Comparison of ENCODE assay signal across 8 cellular contexts in the genomic region with DNA sequence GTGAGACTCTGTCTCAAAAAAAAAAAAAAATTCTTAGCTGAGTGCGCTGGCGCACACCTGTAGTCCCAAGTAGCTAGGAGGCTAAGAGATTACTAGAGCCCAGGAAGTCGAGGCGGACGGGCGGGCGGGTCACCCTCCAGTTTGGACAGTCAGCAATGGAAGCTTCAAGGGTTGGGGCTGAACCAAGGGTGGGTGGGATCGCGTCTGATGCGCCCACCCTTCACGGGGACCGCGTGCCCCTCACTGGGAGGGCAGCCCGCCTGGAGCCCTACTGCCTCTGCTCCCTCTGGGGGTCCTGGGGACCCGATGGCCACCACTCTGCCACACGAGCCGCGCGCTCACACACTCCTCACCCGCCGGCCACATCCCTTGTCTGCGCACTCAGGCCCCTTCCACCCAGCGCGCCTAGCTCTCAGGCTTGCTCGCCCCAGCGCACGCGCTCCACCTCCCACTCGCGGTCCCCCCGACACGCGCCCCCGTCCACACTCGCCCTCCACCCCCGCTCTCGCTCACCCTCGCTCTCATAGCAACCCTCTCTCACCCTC. TPM values are rescaled to one million over a fixed set of nuclear protein-coding genes. Genes with fewer than 3 reads are reported as not detected.
DNase-seq lines count a peak whose midpoint lies in the region; ATAC-seq and TF ChIP-seq lines count a peak whose summit lies in the region.

No MANE protein-coding gene starts in this region.

- peaks cover 14% of the 10 kb centered on the region for H3K4me1 ChIP-seq in NT2/D1 (ENCODE audit: insufficient read depth, insufficient read length)
- H3K4me1 ChIP-seq in muscle layer of duodenum (ENCODE audit: control insufficient read depth in 1 of 2, insufficient read depth in 2 of 2, low read length in 2 of 2), result peaks cover 0 to 20% of the 10 kb centered on the region in 2 donors

- no peak for TF ChIP-seq CTCF in chondrocyte (IDR thresholded peaks at IDR 0.05)

- peak; percentile 58 for DNase-seq in stimulated activated CD8-positive, alpha-beta memory T cell treated with anti-CD3 and anti-CD28 coated beads, Interleukin-12 subunit alpha, Interleukin-12 subunit beta, amount 100 ng/mL, for 4 hours (ENCODE audit: low read depth)
- no peak for DNase-seq in stimulated activated CD8-positive, alpha-beta memory T cell treated with anti-CD3 and anti-CD28 coated beads, Interleukin-4, amount 100 ng/mL, for 48 hours
- DNase-seq in NT2/D1 (ENCODE audit: low read depth, low spot score) (no peak), chondrocyte (ENCODE audit: low spot score) (no peak), hypothalamus (lab: John Stamatoyannopoulos, UW) (no peak), anterior cingulate cortex (lab: John Stamatoyannopoulos, UW) (no peak)

- peaks cover 3% of the 10 kb centered on the region for H3K36me3 Mint-ChIP-seq in chondrocyte (ENCODE audit: low read depth)

- H3K27me3 Mint-ChIP-seq in chondrocyte (ENCODE audit: low read depth), result no peaks in the 10 kb centered on the region

- H3K9me3 ChIP-seq in NT2/D1 (ENCODE audit: insufficient read depth, low read length) (no peaks in the 10 kb centered on the region), muscle layer of duodenum (ENCODE audit: control insufficient read depth in 1 of 2, low read length in 2 of 2) (no peaks in the 10 kb centered on the region)

- H3K27ac Mint-ChIP-seq in chondrocyte (ENCODE audit: unreplicated experiment), result peak overlapping the region; percentile 77

- H3K4me3 Mint-ChIP-seq in chondrocyte (ENCODE audit: unreplicated experiment), result peak overlapping the region; percentile 89

- H3K9me3 Mint-ChIP-seq in chondrocyte (ENCODE audit: low read depth), result no peaks in the 10 kb centered on the region

- H3K9ac ChIP-seq in NT2/D1 (ENCODE audit: insufficient read length, low read depth), result peak overlapping the region; percentile 97

- H3K27me3 ChIP-seq in NT2/D1 (ENCODE audit: insufficient read depth, insufficient read length) (no peaks in the 10 kb centered on the region), muscle layer of duodenum (ENCODE audit: low read depth, low read length) (no peaks in the 10 kb centered on the region)

- no peak for ATAC-seq in GM21381 (IDR thresholded peaks at IDR 0.05; ENCODE audit: unreplicated experiment)

- H3K4me1 Mint-ChIP-seq in chondrocyte (ENCODE audit: low read depth), result peaks cover 11% of the 10 kb centered on the region

- no peak overlapping the region for H3K27ac ChIP-seq in muscle layer of duodenum (ENCODE audit: low read length)

- H3K36me3 ChIP-seq in NT2/D1 (ENCODE audit: insufficient read depth, insufficient read length, low read length) (peaks cover 38% of the 10 kb centered on the region), muscle layer of duodenum (ENCODE audit: control insufficient read depth in 1 of 2, insufficient read depth in 2 of 2, low read length in 2 of 2) (peaks cover 0 to 8% of the 10 kb centered on the region in 2 donors)

- H3K4me3 ChIP-seq in NT2/D1 (ENCODE audit: insufficient read length, low read depth), result peak overlapping the region; percentile 90
- H3K4me3 ChIP-seq in muscle layer of duodenum (ENCODE audit: low read depth in 1 of 2, low read length in 2 of 2), result peak overlapping the region; percentile 67 to 96

RNA-seq across cellular contexts. Expression of a gene that starts 0.5 kb away (rescaled TPM):
- 87.6 to 115 TPM (median 90.3 TPM) in 3 replicates for total RNA-seq in chondrocyte

RNA-seq across cellular contexts. Expression of a gene that starts 15.6 kb away (rescaled TPM):
- total RNA-seq in chondrocyte, result 62.0 to 72.0 TPM (median 69.7 TPM) in 3 replicates
